ENCODE assay signal across 8 cellular contexts in the genomic region with DNA sequence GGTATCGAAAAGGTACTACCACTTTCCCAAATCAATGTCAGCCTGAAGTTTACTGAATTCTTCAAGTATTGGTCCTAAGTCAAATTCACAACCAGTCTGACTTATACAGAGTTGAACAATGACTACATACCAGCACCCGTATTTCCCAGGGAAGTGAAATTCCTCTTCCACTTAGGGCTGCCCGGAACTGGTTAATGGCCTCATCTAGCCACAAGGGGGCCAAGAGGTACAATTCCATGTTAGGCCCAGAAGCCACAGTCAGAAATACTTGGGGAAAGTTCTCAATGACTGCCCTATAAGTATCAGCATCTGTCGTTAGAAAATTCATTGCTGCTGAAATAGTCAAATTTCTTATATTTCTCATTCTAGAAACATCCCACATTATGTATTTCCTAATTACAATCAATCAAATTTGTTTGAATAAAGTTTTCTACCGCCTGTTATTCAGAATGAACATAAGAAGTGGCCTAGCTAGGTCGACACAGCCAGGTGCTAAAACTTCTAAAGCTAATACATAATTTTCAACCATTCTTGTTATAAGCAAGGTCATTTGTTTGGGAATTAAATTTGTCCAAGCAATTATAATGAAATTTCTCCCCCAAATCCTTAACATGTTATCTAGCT. TPM values are rescaled to one million over a fixed set of nuclear protein-coding genes. Genes with fewer than 3 reads are reported as not detected.
DNase-seq lines count a peak whose midpoint lies in the region; ATAC-seq and TF ChIP-seq lines count a peak whose summit lies in the region.

No MANE protein-coding gene starts in this region.

- H2AFZ ChIP-seq in GM23248 (no peak overlapping the region), mesenchymal stem cell (ENCODE audit: low read depth, low read length) (no peak overlapping the region)

- H3K9me3 Mint-ChIP-seq in chondrocyte (ENCODE audit: low read depth), result peaks cover 12% of the 10 kb centered on the region

- POLR2A ChIA-PET in BJ (lab: Charles Lee), result no interaction called here

- peaks cover 12% of the 10 kb centered on the region for H3K4me1 Mint-ChIP-seq in chondrocyte (ENCODE audit: low read depth)

- H3K4me2 ChIP-seq in GM23248 (ENCODE audit: unreplicated experiment) (no peak overlapping the region), mesenchymal stem cell (ENCODE audit: low read length, poor library complexity, severe bottlenecking) (no peak overlapping the region)

- peak; percentile 87 for TF ChIP-seq CTCF in BJ (IDR thresholded peaks at IDR 0.05; ENCODE audit: insufficient read depth, low read depth, low read length)
- peak; percentile 87 for TF ChIP-seq CTCF in chondrocyte (IDR thresholded peaks at IDR 0.05)

- CTCF ChIA-PET in BJ (lab: Yijun Ruan, JAX), result interaction anchor here (0.6 to 1.2 kb wide), 2 partner anchors 12 to 16 kb away, joined by 3 read pairs; no protein-coding TSS in a partner anchor

- H4K20me1 ChIP-seq in GM23248 (ENCODE audit: insufficient read depth), result no peaks in the 10 kb centered on the region

- no peaks in the 10 kb centered on the region for H3K9me3 ChIP-seq in GM23248 (ENCODE audit: low read depth)
- H3K9me3 ChIP-seq in mesenchymal stem cell (ENCODE audit: control insufficient read depth, low read length), result peaks cover 7% of the 10 kb centered on the region

- H3K18ac ChIP-seq in mesenchymal stem cell (ENCODE audit: low read depth in 1 of 2, low read length in 2 of 2), result no peak overlapping the region

- H3K27me3 ChIP-seq in BJ (ENCODE audit: control insufficient read depth, insufficient read depth, low read length), result peaks cover 1% of the 10 kb centered on the region; the same call in 1 of the 2 replicates
- peaks cover 14% of the 10 kb centered on the region; the same call in 1 of the 2 replicates for H3K27me3 ChIP-seq in GM23248 (replicated peaks; ENCODE audit: insufficient read depth)
- peaks cover 0 to 7% of the 10 kb centered on the region in 2 experiments for H3K27me3 ChIP-seq in mesenchymal stem cell (ENCODE audit: control insufficient read depth in 1 of 2, insufficient read depth in 1 of 2, low read length in 2 of 2)

- H2BK5ac ChIP-seq in mesenchymal stem cell (ENCODE audit: low read depth, low read length, poor library complexity, severe bottlenecking), result no peak overlapping the region

- H3K4me1 ChIP-seq in GM23248 (ENCODE audit: insufficient read depth), result peaks cover 3% of the 10 kb centered on the region; the same call in 1 of the 2 replicates
- peaks cover 8% of the 10 kb centered on the region for H3K4me1 ChIP-seq in mesenchymal stem cell (ENCODE audit: control insufficient read depth, insufficient read depth, low read depth, low read length)

- no peak overlapping the region for H3K4me3 Mint-ChIP-seq in chondrocyte (ENCODE audit: unreplicated experiment)

- WGBS in GM23248 (ENCODE audit: low coverage in 1 of 2, low lambda C conversion rate in 2 of 2, missing lambda C conversion rate in 2 of 2), 2 experiments, result 48 to 49% methylated on average over 6 of the region's 6 CpGs
- WGBS in mesenchymal stem cell, result 48% methylated on average over 4 of the region's 6 CpGs

- H3K79me2 ChIP-seq in GM23248 (ENCODE audit: insufficient read depth), result no peaks in the 10 kb centered on the region

- no peak overlapping the region for H3K9ac ChIP-seq in GM23248
- H3K9ac ChIP-seq in mesenchymal stem cell (ENCODE audit: low read length), result no peak overlapping the region

- no peaks in the 10 kb centered on the region for H3K79me1 ChIP-seq in mesenchymal stem cell (replicated peaks; ENCODE audit: low read length, poor library complexity, severe bottlenecking)

- no peak overlapping the region for H4K8ac ChIP-seq in mesenchymal stem cell (ENCODE audit: low read length)

- H3K27me3 Mint-ChIP-seq in chondrocyte (ENCODE audit: low read depth), result no peaks in the 10 kb centered on the region

- no peak overlapping the region for H3K27ac ChIP-seq in GM23248
- no peak overlapping the region for H3K27ac ChIP-seq in mesenchymal stem cell (ENCODE audit: low read length, poor library complexity, severe bottlenecking)

- H2BK15ac ChIP-seq in mesenchymal stem cell (ENCODE audit: low read depth, poor library complexity, severe bottlenecking), result no peak overlapping the region

- no peak overlapping the region for H3K27ac Mint-ChIP-seq in chondrocyte (ENCODE audit: unreplicated experiment)

- H2AK5ac ChIP-seq in mesenchymal stem cell (ENCODE audit: low read length, severe bottlenecking), result no peak overlapping the region

- no peak overlapping the region for H2BK12ac ChIP-seq in mesenchymal stem cell (ENCODE audit: low read length in 2 of 2)

- H3F3A ChIP-seq in GM23248 (ENCODE audit: insufficient read depth), result no peaks in the 10 kb centered on the region

- DNase-seq in BJ (ENCODE audit: low read depth) (no peak), GM23248 (peak; percentile 68), NCI-H526 treated with DMSO at 0.1 percent for 48 hours (lab: John Stamatoyannopoulos, UW) (peak; percentile 21), chondrocyte (ENCODE audit: low spot score) (no peak), mesenchymal stem cell (peak; percentile 72), NCI-H774 (lab: John Stamatoyannopoulos, UW) (no peak)
- DNase-seq in stimulated activated CD4-positive, alpha-beta T cell treated with anti-CD3 and anti-CD28 coated beads, Interleukin-4, amount 100 ng/mL, for 24 hours, result no peak

- H3K14ac ChIP-seq in mesenchymal stem cell (ENCODE audit: low read length in 2 of 2), result no peak overlapping the region

- no peak for ATAC-seq in HG02763 (IDR thresholded peaks at IDR 0.05; ENCODE audit: unreplicated experiment)

- H3K36me3 Mint-ChIP-seq in chondrocyte (ENCODE audit: low read depth), result peaks cover 8% of the 10 kb centered on the region

- no peaks in the 10 kb centered on the region for H3K9me2 ChIP-seq in GM23248 (ENCODE audit: insufficient read depth)

- no peak overlapping the region for H3K23ac ChIP-seq in mesenchymal stem cell (ENCODE audit: low read length in 2 of 2)

- H2BK120ac ChIP-seq in mesenchymal stem cell (ENCODE audit: low read depth, low read length), result no peak overlapping the region

- no peak overlapping the region for H3K4ac ChIP-seq in mesenchymal stem cell (ENCODE audit: low read depth in 1 of 2, low read length in 2 of 2)

- no peak overlapping the region for H3K4me3 ChIP-seq in BJ (ENCODE audit: low read depth, low read length)
- no peak overlapping the region for H3K4me3 ChIP-seq in GM23248
- no peak overlapping the region for H3K4me3 ChIP-seq in mesenchymal stem cell (ENCODE audit: insufficient read depth in 1 of 2, low read depth in 1 of 2, low read length in 2 of 2)

- no peaks in the 10 kb centered on the region for H3K36me3 ChIP-seq in BJ (ENCODE audit: control insufficient read depth, insufficient read depth, low read length)
- H3K36me3 ChIP-seq in GM23248 (ENCODE audit: low read depth), result no peaks in the 10 kb centered on the region
- H3K36me3 ChIP-seq in mesenchymal stem cell (ENCODE audit: control insufficient read depth in 1 of 2, insufficient read depth in 2 of 2, low read depth in 1 of 2, low read length in 2 of 2), result no peaks in the 10 kb centered on the region

- H4K91ac ChIP-seq in mesenchymal stem cell (ENCODE audit: low read length), result no peak overlapping the region

- in situ Hi-C loops in GM23248 (cut with MboI), result no loop called here

RNA-seq across cellular contexts. Expression of gene PCDH7, which starts 5.6 kb away (rescaled TPM):
- polyA plus RNA-seq in BJ (2011; rRNA removed) (11.8 and 15.3 TPM in 2 replicates), GM23248 (2016; fragmentation: Nextera tagmentation; extraction: Ambion mirVana) (0.15 and 0.24 TPM in 2 replicates)
- 31.0 and 36.4 TPM in 2 replicates for polyA minus RNA-seq in BJ (2011; rRNA and poly(A)+ RNA removed)
- total RNA-seq in GM23248 (2014; rRNA removed; shearing (Covaris generic)), result 0.38 and 1.1 TPM in 2 replicates
- 70.3 to 141 TPM (median 72.3 TPM) in 3 replicates for total RNA-seq in chondrocyte
- 17.0 TPM for polyA plus RNA-seq in mesenchymal stem cell (2013, experiment 1 of 2)
- 17.7 TPM for polyA plus RNA-seq in mesenchymal stem cell (2013, experiment 2 of 2)

Comparison
In these comparisons a context has a peak if more than half of its experiments do, and no peak if none do; other contexts are left out.
1. DNase-seq: peak in GM23248 (single experiment), NCI-H526 treated with DMSO at 0.1 percent for 48 hours (single experiment) and mesenchymal stem cell (single experiment); none in BJ (single experiment), chondrocyte (single experiment), stimulated activated CD4-positive, alpha-beta T cell treated with anti-CD3 and anti-CD28 coated beads, Interleukin-4, amount 100 ng/mL, for 24 hours (single experiment) and NCI-H774 (single experiment).
2. RNA of gene PCDH7, which starts 5.6 kb away (total RNA-seq): 70.3 to 141 TPM in chondrocyte; 0.38 to 1.1 TPM in GM23248; every median in the first group is over 10 times any median in the second.